In genomic region chr9:74681901-74682300, GRCh38 we compare ENCODE assay signal across 18 cellular contexts.
DNase-seq lines count a peak whose midpoint lies in the region; ATAC-seq and TF ChIP-seq lines count a peak whose summit lies in the region.
"Had no signal": no experiment of that assay in that cellular context is flagged by ENCODE, and none has a peak within 500 bp of the region (broad histone marks: within the 10 kb centered on the region; RNA-seq: fewer than 3 reads in every experiment).

No MANE protein-coding gene starts in this region.

- H2BK15ac ChIP-seq in mesenchymal stem cell (ENCODE audit: low read depth, poor library complexity, severe bottlenecking), result no peak overlapping the region

- no peaks in the 10 kb centered on the region for H3K9me3 Mint-ChIP-seq in activated CD4-positive, alpha-beta T cell treated with anti-CD3 and anti-CD28 coated beads, Interleukin-2, amount 10 ng/mL, durations not matched to agents 24 days and 14 days
- H3K9me3 Mint-ChIP-seq: CD8-positive, alpha-beta memory T cell; H9 had no signal

- no peak overlapping the region for H2BK5ac ChIP-seq in mesenchymal stem cell (ENCODE audit: low read depth, low read length, poor library complexity, severe bottlenecking)

- no peaks in the 10 kb centered on the region for H3K27me3 ChIP-seq in mesenchymal stem cell (ENCODE audit: control insufficient read depth in 1 of 2, insufficient read depth in 1 of 2, low read length in 2 of 2)
- H3K27me3 ChIP-seq: BE2C had no signal

- no peak overlapping the region for H2BK120ac ChIP-seq in mesenchymal stem cell (ENCODE audit: low read depth, low read length)

- H3K9ac ChIP-seq in mesenchymal stem cell (ENCODE audit: low read length), result no peak overlapping the region

- no peaks in the 10 kb centered on the region for H3K79me1 ChIP-seq in mesenchymal stem cell (replicated peaks; ENCODE audit: low read length, poor library complexity, severe bottlenecking)

- no peak for ATAC-seq in SK-N-SH treated with all-trans-retinoic acid at 6 μM for 48 hours
- ATAC-seq: GM12878 had no signal

- H3K36me3 Mint-ChIP-seq in activated CD4-positive, alpha-beta T cell treated with anti-CD3 and anti-CD28 coated beads, Interleukin-2, amount 10 ng/mL, durations not matched to agents 24 days and 14 days (ENCODE audit: low read depth), result no peaks in the 10 kb centered on the region
- H3K36me3 Mint-ChIP-seq: CD4-positive, CD25-positive, alpha-beta regulatory T cell had no signal

- intact Hi-C loops in activated CD4-positive, alpha-beta T cell treated with anti-CD3 and anti-CD28 coated beads, Interleukin-2, amount 10 ng/mL, durations not matched to agents 24 days and 14 days (cut with micrococcal nuclease), result no loop called here

- H3K27ac Mint-ChIP-seq in activated CD4-positive, alpha-beta T cell treated with anti-CD3 and anti-CD28 coated beads, Interleukin-2, amount 10 ng/mL, durations not matched to agents 24 days and 14 days, result no peak overlapping the region
- H3K27ac Mint-ChIP-seq: CD4-positive, CD25-positive, alpha-beta regulatory T cell; CD8-positive, alpha-beta memory T cell; H9 had no signal

- H3K14ac ChIP-seq in mesenchymal stem cell (ENCODE audit: low read length in 2 of 2), result no peak overlapping the region

- no peak overlapping the region for H4K8ac ChIP-seq in mesenchymal stem cell (ENCODE audit: low read length)

- H3K27ac ChIP-seq in angular gyrus (ENCODE audit: low read depth, low read length), result peak overlapping the region; percentile 14
- no peak overlapping the region for H3K27ac ChIP-seq in mesenchymal stem cell (ENCODE audit: low read length, poor library complexity, severe bottlenecking)

- no peaks in the 10 kb centered on the region for H3K36me3 ChIP-seq in mesenchymal stem cell (ENCODE audit: control insufficient read depth in 1 of 2, insufficient read depth in 2 of 2, low read depth in 1 of 2, low read length in 2 of 2)
- H3K36me3 ChIP-seq: BE2C had no signal

- H3K4me3 Mint-ChIP-seq in activated CD4-positive, alpha-beta T cell treated with anti-CD3 and anti-CD28 coated beads, Interleukin-2, amount 10 ng/mL, durations not matched to agents 24 days and 14 days, result no peak overlapping the region
- H3K4me3 Mint-ChIP-seq: CD4-positive, CD25-positive, alpha-beta regulatory T cell; CD8-positive, alpha-beta memory T cell; H9 had no signal

- H3K27me3 Mint-ChIP-seq in activated CD4-positive, alpha-beta T cell treated with anti-CD3 and anti-CD28 coated beads, Interleukin-2, amount 10 ng/mL, durations not matched to agents 24 days and 14 days, result no peaks in the 10 kb centered on the region
- H3K27me3 Mint-ChIP-seq: CD4-positive, CD25-positive, alpha-beta regulatory T cell had no signal

- no peak overlapping the region for H3K23ac ChIP-seq in mesenchymal stem cell (ENCODE audit: low read length in 2 of 2)

- DNase-seq in NCI-H226 (peak; percentile 90), left kidney (ENCODE audit: low read depth, low spot score) (peak; percentile 35), mesenchymal stem cell (no peak)
- no peak for DNase-seq in activated CD4-positive, alpha-beta T cell treated with anti-CD3 and anti-CD28 coated beads, Interleukin-2, amount 10 ng/mL, durations not matched to agents 24 days and 14 days
- DNase-seq: BE2C; C1 segment of cervical spinal cord; CD4-positive, CD25-positive, alpha-beta regulatory T cell; CD8-positive, alpha-beta memory T cell; COR-L47; DMS 273 treated with DMSO at 0.1 percent for 48 hours; DMS53; DND-41; EL; GOT3; H9 had no signal

- no peak overlapping the region for H2AFZ ChIP-seq in mesenchymal stem cell (ENCODE audit: low read depth, low read length)

- no peak overlapping the region for H3K4ac ChIP-seq in mesenchymal stem cell (ENCODE audit: low read depth in 1 of 2, low read length in 2 of 2)

- H2BK12ac ChIP-seq in mesenchymal stem cell (ENCODE audit: low read length in 2 of 2), result no peak overlapping the region

- H3K9me3 ChIP-seq in mesenchymal stem cell (ENCODE audit: control insufficient read depth, low read length), result no peaks in the 10 kb centered on the region
- H3K9me3 ChIP-seq: BE2C had no signal

- no peak overlapping the region for H3K18ac ChIP-seq in mesenchymal stem cell (ENCODE audit: low read depth in 1 of 2, low read length in 2 of 2)

- H3K4me2 ChIP-seq in mesenchymal stem cell (ENCODE audit: low read length, poor library complexity, severe bottlenecking), result no peak overlapping the region

- no peak overlapping the region for H2AK5ac ChIP-seq in mesenchymal stem cell (ENCODE audit: low read length, severe bottlenecking)

- H3K4me1 Mint-ChIP-seq in activated CD4-positive, alpha-beta T cell treated with anti-CD3 and anti-CD28 coated beads, Interleukin-2, amount 10 ng/mL, durations not matched to agents 24 days and 14 days, result no peaks in the 10 kb centered on the region
- H3K4me1 Mint-ChIP-seq: CD4-positive, CD25-positive, alpha-beta regulatory T cell; CD8-positive, alpha-beta memory T cell had no signal

- H4K91ac ChIP-seq in mesenchymal stem cell (ENCODE audit: low read length), result no peak overlapping the region

- no peaks in the 10 kb centered on the region for H3K4me1 ChIP-seq in mesenchymal stem cell (ENCODE audit: control insufficient read depth, insufficient read depth, low read depth, low read length)
- H3K4me1 ChIP-seq: BE2C had no signal

- no peak overlapping the region for H3K4me3 ChIP-seq in mesenchymal stem cell (ENCODE audit: insufficient read depth in 1 of 2, low read depth in 1 of 2, low read length in 2 of 2)
- H3K4me3 ChIP-seq: GM12878 had no signal

- 67% methylated on average over 1 of the region's 3 CpGs for WGBS in mesenchymal stem cell

TF ChIP-seq in SK-N-SH treated with all-trans-retinoic acid at 6 μM for 48 hours, 23 proteins besides CTCF, POLR2A, EP300 and RAD21 (continues in another document):
- no peak for TF ChIP-seq ZNF565 (CRISPR knock-in tag; conservative IDR thresholded peaks at IDR 0.05; ENCODE audit: low read depth)
- no peak for TF ChIP-seq TOX (CRISPR knock-in tag; IDR thresholded peaks at IDR 0.05; ENCODE audit: borderline replicate concordance)
- no peak for TF ChIP-seq SNAI2 (CRISPR knock-in tag; IDR thresholded peaks at IDR 0.05)
- TF ChIP-seq ZNF8 (CRISPR knock-in tag; IDR thresholded peaks at IDR 0.05), result no peak
- TF ChIP-seq POU6F1 (CRISPR knock-in tag; IDR thresholded peaks at IDR 0.05; ENCODE audit: borderline replicate concordance, low read depth), result no peak
- no peak for TF ChIP-seq ZC3H10 (CRISPR knock-in tag; IDR thresholded peaks at IDR 0.05)
- TF ChIP-seq ESRRG (CRISPR knock-in tag; IDR thresholded peaks at IDR 0.05), result no peak
- TF ChIP-seq PPARA (CRISPR knock-in tag; IDR thresholded peaks at IDR 0.05; ENCODE audit: borderline replicate concordance), result no peak
- no peak for TF ChIP-seq RARB (CRISPR knock-in tag; IDR thresholded peaks at IDR 0.05)
- TF ChIP-seq CSDC2 (CRISPR knock-in tag; IDR thresholded peaks at IDR 0.05), result no peak
- TF ChIP-seq ISL1 (CRISPR knock-in tag; IDR thresholded peaks at IDR 0.05), result no peak
- no peak for TF ChIP-seq ZNF70 (CRISPR knock-in tag; IDR thresholded peaks at IDR 0.05)
- TF ChIP-seq PATZ1 (CRISPR knock-in tag; IDR thresholded peaks at IDR 0.05; ENCODE audit: borderline replicate concordance), result no peak

Comparison
In these comparisons a context has a peak if more than half of its experiments do, and no peak if none do; other contexts are left out.
1. DNase-seq: peak in NCI-H226 (single experiment) and left kidney (single experiment); none in mesenchymal stem cell (single experiment) and activated CD4-positive, alpha-beta T cell treated with anti-CD3 and anti-CD28 coated beads, Interleukin-2, amount 10 ng/mL, durations not matched to agents 24 days and 14 days (single experiment).